ENCODE assay signal across 8 cellular contexts in the genomic region with DNA sequence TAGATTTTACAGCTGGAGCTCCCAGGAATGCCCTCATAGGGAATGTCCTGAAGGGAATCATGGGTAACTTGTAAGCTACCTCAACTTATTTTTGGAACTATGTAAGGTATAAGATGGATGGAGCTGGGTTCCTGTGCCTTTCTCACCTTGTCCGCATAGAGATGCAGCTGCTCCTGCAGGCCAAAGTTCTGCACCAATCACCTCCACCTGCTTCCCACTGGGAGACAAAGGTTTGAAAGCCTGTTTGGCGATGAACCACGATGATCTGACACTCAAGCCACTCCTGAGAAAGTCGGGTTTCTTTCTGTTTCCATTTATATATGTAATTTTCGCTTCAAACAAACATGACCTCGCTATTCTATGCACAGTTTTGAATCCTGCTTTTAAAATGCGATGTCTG. TPM values are rescaled to one million over a fixed set of nuclear protein-coding genes. Genes with fewer than 3 reads are reported as not detected.
DNase-seq lines count a peak whose midpoint lies in the region; ATAC-seq and TF ChIP-seq lines count a peak whose summit lies in the region.

No MANE protein-coding gene starts in this region.

- H3K56ac ChIP-seq in mesendoderm (ENCODE audit: low read length), result peak overlapping the region; percentile 71

- no peak for TF ChIP-seq POLR2A in NB4 (IDR thresholded peaks at IDR 0.05; ENCODE audit: extremely low read depth, insufficient read length)
- no peak for TF ChIP-seq POLR2A in body of pancreas (IDR thresholded peaks at IDR 0.05)

- H3K4me3 ChIP-seq in NB4 (ENCODE audit: low read depth, low read length), result peak overlapping the region; percentile 34
- H3K4me3 ChIP-seq in body of pancreas, result no peak overlapping the region
- no peak overlapping the region for H3K4me3 ChIP-seq in mesendoderm (ENCODE audit: low read length)

- H3K27ac ChIP-seq in body of pancreas (no peak overlapping the region), mesendoderm (ENCODE audit: low read depth, low read length) (no peak overlapping the region)

- H2BK120ac ChIP-seq in mesendoderm (ENCODE audit: low read depth, low read length), result no peak overlapping the region

- ATAC-seq in GM19351 (IDR thresholded peaks at IDR 0.05; ENCODE audit: unreplicated experiment), result peak; percentile 4
- peak; percentile 8 for ATAC-seq in body of pancreas
- no peak for ATAC-seq in HG03469 (IDR thresholded peaks at IDR 0.05; ENCODE audit: unreplicated experiment)

- H3K79me2 ChIP-seq in mesendoderm (ENCODE audit: control insufficient read depth, insufficient read depth, low read length), result no peaks in the 10 kb centered on the region

- no peak overlapping the region for H3K4ac ChIP-seq in mesendoderm (ENCODE audit: low read depth, low read length)

- H4K5ac ChIP-seq in mesendoderm (ENCODE audit: low read length), result no peak overlapping the region

- H3K36me3 ChIP-seq in body of pancreas (replicated peaks in 1 of 2; ENCODE audit: insufficient read depth in 1 of 2, low read depth in 2 of 2) (peaks cover 0 to 2% of the 10 kb centered on the region in 2 donors), mesendoderm (ENCODE audit: control insufficient read depth, insufficient read depth, low read length) (no peaks in the 10 kb centered on the region)

- intact Hi-C loops in body of pancreas (cut with DNase I), result no loop called here

- peak overlapping the region; percentile 28 for H3K9ac ChIP-seq in mesendoderm (ENCODE audit: low read length)

- H3K27me3 ChIP-seq in body of pancreas, result no peaks in the 10 kb centered on the region
- no peaks in the 10 kb centered on the region for H3K27me3 ChIP-seq in mesendoderm (ENCODE audit: insufficient read depth, low read length, poor library complexity)

- no peak overlapping the region for H3K18ac ChIP-seq in mesendoderm (ENCODE audit: low read length)

- DNase-seq in NB4 (ENCODE audit: low read depth), result no peak
- DNase-seq in body of pancreas, result no peak
- DNase-seq in mesendoderm, result peak; percentile 46
- DNase-seq in stimulated activated CD4-positive, alpha-beta T cell treated with anti-CD3 and anti-CD28 coated beads, Interleukin-12 subunit alpha, Interleukin-12 subunit beta, amount 100 ng/mL, for 4 hours, result no peak
- no peak for DNase-seq in NCI-H1930 (lab: John Stamatoyannopoulos, UW)
- no peak for DNase-seq in NCI-H2029 treated with DMSO at 0.1 percent for 48 hours (lab: John Stamatoyannopoulos, UW)

- no peak overlapping the region for H2AK5ac ChIP-seq in mesendoderm (ENCODE audit: low read length)

- H2BK15ac ChIP-seq in mesendoderm (replicated peaks; ENCODE audit: low read depth), result no peak overlapping the region

- 7 to 9% methylated on average over 7 of the region's 7 CpGs for WGBS in body of pancreas, 2 donors
- WGBS in mesendoderm (ENCODE audit: extremely low coverage, insufficient coverage, low lambda C conversion rate), result no CpG with 5 or more reads among the region's 7 CpGs

- peak overlapping the region; percentile 37 for H3K4me2 ChIP-seq in mesendoderm (ENCODE audit: low read length)

- no peaks in the 10 kb centered on the region for H3K79me1 ChIP-seq in mesendoderm (ENCODE audit: low read length)

- TF ChIP-seq CTCF in NB4 (IDR thresholded peaks at IDR 0.05; ENCODE audit: low read depth, low read length), result no peak
- TF ChIP-seq CTCF in body of pancreas (IDR thresholded peaks at IDR 0.05), result no peak

- H3K4me1 ChIP-seq in body of pancreas, result peaks cover 15% of the 10 kb centered on the region
- H3K4me1 ChIP-seq in mesendoderm (ENCODE audit: control insufficient read depth, low read depth, low read length), result no peaks in the 10 kb centered on the region

- no peak overlapping the region for H3K23ac ChIP-seq in mesendoderm (ENCODE audit: low read length)

- no peaks in the 10 kb centered on the region for H3K9me3 ChIP-seq in body of pancreas

- no peak overlapping the region for H2BK5ac ChIP-seq in mesendoderm (ENCODE audit: low read length)

- no peak overlapping the region for H4K8ac ChIP-seq in mesendoderm (ENCODE audit: low read depth, low read length)

RNA-seq across cellular contexts. Expression of a gene that starts 0.6 kb away (rescaled TPM):
- under 1 TPM in 1 of 2 donors, not detected in 1; under 0.01 TPM for total RNA-seq in body of pancreas
- 2.5 TPM for polyA plus RNA-seq in mesendoderm (2013, experiment 1 of 2)
- polyA plus RNA-seq in mesendoderm (2013, experiment 2 of 2), result 2.5 TPM

RNA-seq across cellular contexts. Expression of a gene that starts 38.9 kb away (rescaled TPM):
- 10 to 100 TPM in 1 of 2 donors, 1 to 10 TPM in 1; 7.9 to 10.6 TPM for total RNA-seq in body of pancreas
- polyA plus RNA-seq in mesendoderm (2013, experiment 1 of 2), result 4.1 TPM
- 3.8 TPM for polyA plus RNA-seq in mesendoderm (2013, experiment 2 of 2)

RNA-seq across cellular contexts. Expression of a gene that starts 39.9 kb away (rescaled TPM):
- total RNA-seq in body of pancreas, result 10 to 100 TPM; 28.5 to 43.8 TPM
- 26.0 TPM for polyA plus RNA-seq in mesendoderm (2013, experiment 1 of 2)
- polyA plus RNA-seq in mesendoderm (2013, experiment 2 of 2), result 25.7 TPM
